8 cellular contexts compared by ENCODE assay signal in genomic region chr12:95073698-95074520, GRCh38. TPM values are rescaled to one million over a fixed set of nuclear protein-coding genes. Genes with fewer than 3 reads are reported as not detected.
A peak's percentile ranks its signal among the peaks of the same experiment; 100 is the strongest.
DNase-seq lines count a peak whose midpoint lies in the region; ATAC-seq and TF ChIP-seq lines count a peak whose summit lies in the region.

No MANE protein-coding gene starts in this region.

- H3K27ac Mint-ChIP-seq in activated T-cell treated with anti-CD3 and anti-CD28 coated beads, Interleukin-2, amount 50 U/mL, for 72 hours: peak overlapping the region; percentile 93
- peak overlapping the region; percentile 96 for H3K27ac Mint-ChIP-seq in activated naive CD4-positive, alpha-beta T cell treated with anti-CD3 and anti-CD28 coated beads, Interleukin-2, amount 10 ng/mL, durations not matched to agents 7 days and 5 days

- peaks cover 21% of the 10 kb centered on the region for H3K4me1 Mint-ChIP-seq in activated T-cell treated with anti-CD3 and anti-CD28 coated beads, Interleukin-2, amount 50 U/mL, for 72 hours (ENCODE audit: low read depth)
- H3K4me1 Mint-ChIP-seq in activated naive CD4-positive, alpha-beta T cell treated with anti-CD3 and anti-CD28 coated beads, Interleukin-2, amount 10 ng/mL, durations not matched to agents 7 days and 5 days: peaks cover 26% of the 10 kb centered on the region

- peak overlapping the region; percentile 87 to 96 for H3K4me3 Mint-ChIP-seq in activated T-cell treated with anti-CD3 and anti-CD28 coated beads, Interleukin-2, amount 50 U/mL, for 72 hours
- peak overlapping the region; percentile 90 for H3K4me3 Mint-ChIP-seq in activated naive CD4-positive, alpha-beta T cell treated with anti-CD3 and anti-CD28 coated beads, Interleukin-2, amount 10 ng/mL, durations not matched to agents 7 days and 5 days

- CTCF ChIA-PET in activated naive CD4-positive, alpha-beta T cell treated with anti-CD3 and anti-CD28 coated beads, Interleukin-2, amount 10 ng/mL, durations not matched to agents 7 days and 5 days (lab: Charles Lee): interaction anchor here (0.9 to 2.0 kb wide), 5 partner anchors 10 to 243 kb away, joined by 3 to 7 read pairs (median 3); no protein-coding TSS in a partner anchor

- TF ChIP-seq POLR2A in tibial nerve (IDR thresholded peaks at IDR 0.05): no peak

- peaks cover 7 to 17% of the 10 kb centered on the region in 2 donors for H3K4me1 ChIP-seq in left lung
- peaks cover 0 to 51% (median 8%) of the 10 kb centered on the region in 4 donors for H3K4me1 ChIP-seq in tibial nerve

- TF ChIP-seq CTCF in left lung (IDR thresholded peaks at IDR 0.05) (peak; percentile 65 to 78), tibial nerve (IDR thresholded peaks at IDR 0.05) (peak in 4 of 5 experiments; percentile 78 to 90 (median 80))

- no peak for ATAC-seq in activated T-cell treated with anti-CD3 and anti-CD28 coated beads, Interleukin-2, amount 50 U/mL, for 72 hours (replicated peaks in 1 of 2)
- no peak for ATAC-seq in left lung

- no peaks in the 10 kb centered on the region for H3K9me3 ChIP-seq in left lung
- no peaks in the 10 kb centered on the region for H3K9me3 ChIP-seq in tibial nerve

- intact Hi-C loops in left lung (cut with DNase I): no loop called here

- H3K36me3 ChIP-seq in left lung (no peaks in the 10 kb centered on the region), tibial nerve (no peaks in the 10 kb centered on the region)

- H3K27me3 Mint-ChIP-seq in activated T-cell treated with anti-CD3 and anti-CD28 coated beads, Interleukin-2, amount 50 U/mL, for 72 hours (ENCODE audit: low read depth): no peaks in the 10 kb centered on the region
- H3K27me3 Mint-ChIP-seq in activated naive CD4-positive, alpha-beta T cell treated with anti-CD3 and anti-CD28 coated beads, Interleukin-2, amount 10 ng/mL, durations not matched to agents 7 days and 5 days: peaks cover 3% of the 10 kb centered on the region

- whole genome bisulfite sequencing in tibial nerve, 2 donors: 54 to 56% methylated on average over 23 of the region's 23 CpGs

- no peak for TF ChIP-seq EP300 in tibial nerve (IDR thresholded peaks at IDR 0.05)

- no peak for DNase-seq in activated T-cell treated with anti-CD3 and anti-CD28 coated beads, Interleukin-2, amount 50 U/mL, for 72 hours
- DNase-seq in activated T-cell treated with anti-CD3 and anti-CD28 coated beads, Interleukin-2, amount 50 U/mL, for 1 hour: no peak
- DNase-seq in activated naive CD4-positive, alpha-beta T cell treated with anti-CD3 and anti-CD28 coated beads, Interleukin-2, amount 10 ng/mL, durations not matched to agents 7 days and 5 days: no peak
- no peak for DNase-seq in left lung
- no peak for DNase-seq in tibial nerve (ENCODE audit: low spot score in 2 of 2)
- DNase-seq in NCI-H2029 (lab: John Stamatoyannopoulos, UW): no peak
- no peak for DNase-seq in hippocampal formation (lab: John Stamatoyannopoulos, UW)
- no peak for DNase-seq in globus pallidus (ENCODE audit: low spot score)

- H3K27ac ChIP-seq in left lung (peak overlapping the region in 1 of 2 donors; percentile 88), tibial nerve (peak overlapping the region; percentile 86 to 96 (median 94))

- peak overlapping the region; percentile 98 to 99 for H3K4me3 ChIP-seq in left lung
- peak overlapping the region; percentile 68 to 99 (median 97) for H3K4me3 ChIP-seq in tibial nerve

- H3K36me3 Mint-ChIP-seq in activated T-cell treated with anti-CD3 and anti-CD28 coated beads, Interleukin-2, amount 50 U/mL, for 72 hours (ENCODE audit: insufficient read depth in 2 of 2): peaks cover 0 to 8% of the 10 kb centered on the region in 2 donors
- peaks cover 7% of the 10 kb centered on the region for H3K36me3 Mint-ChIP-seq in activated naive CD4-positive, alpha-beta T cell treated with anti-CD3 and anti-CD28 coated beads, Interleukin-2, amount 10 ng/mL, durations not matched to agents 7 days and 5 days

- H3K27me3 ChIP-seq in left lung (no peaks in the 10 kb centered on the region), tibial nerve (no peaks in the 10 kb centered on the region)

- H3K9me3 Mint-ChIP-seq in activated T-cell treated with anti-CD3 and anti-CD28 coated beads, Interleukin-2, amount 50 U/mL, for 72 hours: no peaks in the 10 kb centered on the region
- no peaks in the 10 kb centered on the region for H3K9me3 Mint-ChIP-seq in activated naive CD4-positive, alpha-beta T cell treated with anti-CD3 and anti-CD28 coated beads, Interleukin-2, amount 10 ng/mL, durations not matched to agents 7 days and 5 days

RNA-seq across cellular contexts. Expression of gene NR2C1, which starts 0.5 kb away (rescaled TPM):
- total RNA-seq in activated T-cell treated with anti-CD3 and anti-CD28 coated beads, Interleukin-2, amount 50 U/mL, for 72 hours: 10 to 100 TPM; 37.6 to 38.7 TPM
- total RNA-seq in left lung (10 to 100 TPM; 28.8 to 32.3 TPM), tibial nerve (10 to 100 TPM; 64.5 to 93.5 (median 75.2) TPM)
